Comparison of ENCODE assay signal across 1 cellular context in the genomic region with DNA sequence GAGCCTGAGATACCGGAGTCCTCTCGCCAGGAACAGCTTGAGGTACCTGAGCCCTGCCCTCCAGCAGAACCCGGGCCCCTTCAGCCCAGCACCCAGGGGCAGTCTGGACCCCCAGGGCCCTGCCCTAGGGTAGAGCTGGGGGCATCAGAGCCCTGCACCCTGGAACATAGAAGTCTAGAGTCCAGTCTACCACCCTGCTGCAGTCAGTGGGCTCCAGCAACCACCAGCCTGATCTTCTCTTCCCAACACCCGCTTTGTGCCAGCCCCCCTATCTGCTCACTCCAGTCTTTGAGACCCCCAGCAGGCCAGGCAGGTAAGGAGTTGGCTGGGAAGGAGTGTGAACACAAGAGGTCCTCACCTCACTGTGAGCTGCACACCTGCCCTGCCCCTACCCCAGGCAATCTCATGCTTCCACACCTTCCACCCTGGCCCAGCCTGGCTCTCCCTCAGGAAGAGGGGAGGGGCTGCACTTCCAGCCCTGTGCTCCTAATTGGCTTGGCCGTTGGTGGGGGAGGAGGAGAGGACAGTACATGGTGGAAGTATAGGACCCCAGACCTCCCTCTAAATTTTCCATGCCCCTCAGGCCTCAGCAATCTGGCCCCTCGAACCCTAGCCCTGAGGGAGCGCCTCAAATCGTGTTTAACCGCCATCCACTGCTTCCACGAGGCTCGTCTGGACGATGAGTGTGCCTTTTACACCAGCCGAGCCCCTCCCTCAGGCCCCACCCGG.
TF ChIP-seq lines count a peak whose summit lies in the region.

No MANE protein-coding gene starts in this region.

TF ChIP-seq in GM12878, 131 proteins besides CTCF, POLR2A, EP300 and RAD21:
- TF ChIP-seq NFYA (IDR thresholded peaks at IDR 0.05; ENCODE audit: borderline replicate concordance, low read depth, low read length) (no peak), ZNF384 (IDR thresholded peaks at IDR 0.05; ENCODE audit: borderline replicate concordance, low read depth, low read length) (no peak), LARP7 (IDR thresholded peaks at IDR 0.05) (no peak), CHD2 (IDR thresholded peaks at IDR 0.05; ENCODE audit: borderline replicate concordance, low read depth, low read length) (no peak), STAT3 (IDR thresholded peaks at IDR 0.05; ENCODE audit: low read depth, low read length) (no peak), RFX5 (IDR thresholded peaks at IDR 0.05; ENCODE audit: low read depth, low read length) (no peak)
- TF ChIP-seq, protein P1, sequence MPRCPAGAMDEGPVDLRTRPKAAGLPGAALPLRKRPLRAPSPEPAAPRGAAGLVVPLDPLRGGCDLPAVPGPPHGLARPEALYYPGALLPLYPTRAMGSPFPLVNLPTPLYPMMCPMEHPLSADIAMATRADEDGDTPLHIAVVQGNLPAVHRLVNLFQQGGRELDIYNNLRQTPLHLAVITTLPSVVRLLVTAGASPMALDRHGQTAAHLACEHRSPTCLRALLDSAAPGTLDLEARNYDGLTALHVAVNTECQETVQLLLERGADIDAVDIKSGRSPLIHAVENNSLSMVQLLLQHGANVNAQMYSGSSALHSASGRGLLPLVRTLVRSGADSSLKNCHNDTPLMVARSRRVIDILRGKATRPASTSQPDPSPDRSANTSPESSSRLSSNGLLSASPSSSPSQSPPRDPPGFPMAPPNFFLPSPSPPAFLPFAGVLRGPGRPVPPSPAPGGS (IDR thresholded peaks at IDR 0.05; ENCODE audit: borderline replicate concordance, insufficient read depth, low read depth, low read length, poor library complexity, severe bottlenecking), result no peak
- TF ChIP-seq, protein P2, sequence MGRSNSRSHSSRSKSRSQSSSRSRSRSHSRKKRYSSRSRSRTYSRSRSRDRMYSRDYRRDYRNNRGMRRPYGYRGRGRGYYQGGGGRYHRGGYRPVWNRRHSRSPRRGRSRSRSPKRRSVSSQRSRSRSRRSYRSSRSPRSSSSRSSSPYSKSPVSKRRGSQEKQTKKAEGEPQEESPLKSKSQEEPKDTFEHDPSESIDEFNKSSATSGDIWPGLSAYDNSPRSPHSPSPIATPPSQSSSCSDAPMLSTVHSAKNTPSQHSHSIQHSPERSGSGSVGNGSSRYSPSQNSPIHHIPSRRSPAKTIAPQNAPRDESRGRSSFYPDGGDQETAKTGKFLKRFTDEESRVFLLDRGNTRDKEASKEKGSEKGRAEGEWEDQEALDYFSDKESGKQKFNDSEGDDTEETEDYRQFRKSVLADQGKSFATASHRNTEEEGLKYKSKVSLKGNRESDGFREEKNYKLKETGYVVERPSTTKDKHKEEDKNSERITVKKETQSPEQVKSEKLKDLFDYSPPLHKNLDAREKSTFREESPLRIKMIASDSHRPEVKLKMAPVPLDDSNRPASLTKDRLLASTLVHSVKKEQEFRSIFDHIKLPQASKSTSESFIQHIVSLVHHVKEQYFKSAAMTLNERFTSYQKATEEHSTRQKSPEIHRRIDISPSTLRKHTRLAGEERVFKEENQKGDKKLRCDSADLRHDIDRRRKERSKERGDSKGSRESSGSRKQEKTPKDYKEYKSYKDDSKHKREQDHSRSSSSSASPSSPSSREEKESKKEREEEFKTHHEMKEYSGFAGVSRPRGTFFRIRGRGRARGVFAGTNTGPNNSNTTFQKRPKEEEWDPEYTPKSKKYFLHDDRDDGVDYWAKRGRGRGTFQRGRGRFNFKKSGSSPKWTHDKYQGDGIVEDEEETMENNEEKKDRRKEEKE (IDR thresholded peaks at IDR 0.05), result no peak
